Comparison of ENCODE assay signal across 8 cellular contexts in genomic region chr13:30463820-30464495, GRCh38. TPM values are rescaled to one million over a fixed set of nuclear protein-coding genes. Genes with fewer than 3 reads are reported as not detected.
DNase-seq lines count a peak whose midpoint lies in the region; ATAC-seq and TF ChIP-seq lines count a peak whose summit lies in the region.

No MANE protein-coding gene starts in this region.

- H3F3A ChIP-seq in MM.1S (ENCODE audit: insufficient read depth, low read length): peaks cover 24% of the 10 kb centered on the region

- no peaks in the 10 kb centered on the region for H4K20me1 ChIP-seq in MM.1S (ENCODE audit: insufficient read depth, low read length)

- H3K27ac Mint-ChIP-seq in memory B cell: peak overlapping the region; percentile 98

- ATAC-seq in GM21737 (IDR thresholded peaks at IDR 0.05; ENCODE audit: unreplicated experiment) (peak; percentile 45), memory B cell (ENCODE audit: low read depth) (peak; percentile 7)

- peaks cover 18% of the 10 kb centered on the region for H3K36me3 ChIP-seq in ES-I3 (ENCODE audit: insufficient read depth, low read length)
- H3K36me3 ChIP-seq in MM.1S (replicated peaks; ENCODE audit: insufficient read depth, low read length): peaks cover 3% of the 10 kb centered on the region; the same call in 1 of the 2 replicates

- no peak for TF ChIP-seq CTCF in MM.1S (IDR thresholded peaks at IDR 0.05; ENCODE audit: low read length)
- TF ChIP-seq CTCF in dorsolateral prefrontal cortex (IDR thresholded peaks at IDR 0.05 in 54 of 56, conservative IDR thresholded peaks at IDR 0.05 in 2 of 56; ENCODE audit: low read depth in 1 of 56, partially characterized antibody in 56 of 56): peak in 8 of 56 donors; percentile 6 to 25 (median 12)

- peaks cover 13% of the 10 kb centered on the region for H3K36me3 Mint-ChIP-seq in memory B cell

- no peaks in the 10 kb centered on the region for H3K9me3 Mint-ChIP-seq in memory B cell

- H3K4me3 ChIP-seq in MM.1S (ENCODE audit: low read length) (peak overlapping the region; percentile 72), dorsolateral prefrontal cortex (peak overlapping the region; percentile 56 to 89 (median 75))

- peak overlapping the region; percentile 52 for H3K4me2 ChIP-seq in MM.1S (ENCODE audit: low read depth, low read length)

- peak overlapping the region; percentile 91 for H3K4me3 Mint-ChIP-seq in memory B cell

- H3K27ac ChIP-seq in MM.1S (ENCODE audit: low read length): peak overlapping the region; percentile 85
- peak overlapping the region; percentile 84 to 99 (median 97) for H3K27ac ChIP-seq in dorsolateral prefrontal cortex

- H2AFZ ChIP-seq in MM.1S (ENCODE audit: low read length): no peak overlapping the region

- peak; percentile 60 for DNase-seq in MM.1S
- DNase-seq in activated CD4-positive, alpha-beta T cell treated with anti-CD3 and anti-CD28 coated beads, Interleukin-2, amount 50 U/mL, for 48 hours: peak; percentile 73 to 81
- DNase-seq in dorsolateral prefrontal cortex: peak; percentile 26 to 72 (median 50)
- peak; percentile 50 to 69 for DNase-seq in memory B cell (ENCODE audit: low spot score in 2 of 2)
- DNase-seq in stimulated activated CD4-positive, alpha-beta T cell treated with anti-CD3 and anti-CD28 coated beads, TNF-alpha, amount 100 ng/mL, for 48 hours (ENCODE audit: low read depth in 3 of 3): peak; percentile 45 to 53 (median 47)
- DNase-seq in mesenteric fat pad (ENCODE audit: low spot score): no peak

- H3K27me3 ChIP-seq in MM.1S (replicated peaks; ENCODE audit: insufficient read depth, low read length): no peaks in the 10 kb centered on the region
- no peaks in the 10 kb centered on the region for H3K27me3 ChIP-seq in dorsolateral prefrontal cortex

- intact Hi-C loops in dorsolateral prefrontal cortex (cut with DNase I): loop anchor here (1.0 to 10.0 kb wide), 10 partner anchors 41 to 957 kb away; partner anchors contain the start of genes UBE2L5 (in 2 of the 2), USPL1 (in 2 of the 2) and KATNAL1 (in 1 of the 2)

- H3K79me2 ChIP-seq in MM.1S (ENCODE audit: low read length): peaks cover 24% of the 10 kb centered on the region

- H3K4me1 Mint-ChIP-seq in memory B cell: peaks cover 19% of the 10 kb centered on the region

- H3K9me2 ChIP-seq in MM.1S (replicated peaks; ENCODE audit: insufficient read depth, low read length): no peaks in the 10 kb centered on the region

- H3K9ac ChIP-seq in ES-I3 (ENCODE audit: low read depth, low read length) (peak overlapping the region; percentile 99), MM.1S (ENCODE audit: low read length) (peak overlapping the region; percentile 79)

- no peaks in the 10 kb centered on the region for H3K27me3 Mint-ChIP-seq in memory B cell

- H3K4me1 ChIP-seq in ES-I3 (ENCODE audit: insufficient read depth, low read length): peaks cover 12% of the 10 kb centered on the region; the same call in 1 of the 2 replicates
- H3K4me1 ChIP-seq in MM.1S (ENCODE audit: low read length): peaks cover 7% of the 10 kb centered on the region; the same call in 1 of the 2 replicates

- H3K9me3 ChIP-seq in ES-I3 (ENCODE audit: control insufficient read depth, insufficient read depth, low read length) (no peaks in the 10 kb centered on the region), MM.1S (replicated peaks; ENCODE audit: insufficient read depth, low read length) (no peaks in the 10 kb centered on the region)

RNA-seq across cellular contexts. Expression of gene HMGB1, which starts 1.8 kb away (rescaled TPM):
- total RNA-seq in dorsolateral prefrontal cortex (100 to 1,000 TPM; 153 to 327 (median 228) TPM), mesenteric fat pad (209 TPM)

RNA-seq across cellular contexts. Expression of gene UBE2L5, which starts 41.7 kb away (rescaled TPM):
- 1 to 10 TPM in 36 of 120 experiments, under 1 TPM in 66, not detected in 18; 0.22 to 2.8 (median 0.73) TPM for total RNA-seq in dorsolateral prefrontal cortex
- total RNA-seq in mesenteric fat pad: 0.26 TPM
